Comparison of ENCODE assay signal across 9 cellular contexts in the genomic region with DNA sequence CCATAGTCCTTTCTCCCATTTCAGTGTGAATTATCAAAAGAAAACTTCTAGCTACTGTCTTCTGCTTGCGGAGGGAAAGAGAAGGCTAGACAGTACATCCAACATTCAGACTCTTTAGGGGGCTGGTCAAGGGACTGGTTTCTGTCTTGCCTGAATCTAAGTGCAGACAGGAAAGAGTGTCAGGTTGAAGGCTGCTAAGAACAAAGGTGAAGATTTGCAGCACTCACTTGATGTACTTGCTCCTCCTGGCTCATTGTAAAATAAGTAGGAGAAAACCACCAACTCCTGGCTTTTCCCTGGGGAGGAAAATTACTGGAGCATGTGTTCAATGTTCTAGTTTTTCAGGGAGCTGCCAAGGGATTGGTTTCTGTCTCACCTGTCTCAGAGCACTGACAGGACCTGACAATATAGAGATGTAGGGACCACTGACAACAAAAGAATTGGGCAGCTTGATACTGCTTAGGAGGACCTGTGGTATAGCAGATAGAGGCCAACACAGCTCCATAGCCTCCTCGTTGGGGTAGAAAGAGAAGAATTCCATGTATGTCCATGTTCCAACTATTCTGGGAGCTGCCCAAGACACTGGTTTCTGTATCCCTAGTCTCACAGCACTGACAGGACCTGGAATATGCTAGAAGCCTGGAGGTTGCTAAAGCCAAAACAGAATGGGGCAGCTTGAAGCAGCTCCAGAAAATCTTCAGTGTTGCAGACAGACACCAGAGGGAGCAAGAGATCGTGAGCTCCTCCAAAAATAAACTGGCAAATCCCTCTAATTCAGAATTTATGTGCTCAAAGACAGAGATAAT. TPM values are rescaled to one million over a fixed set of nuclear protein-coding genes. Genes with fewer than 3 reads are reported as not detected.
DNase-seq lines count a peak whose midpoint lies in the region; TF ChIP-seq lines count a peak whose summit lies in the region.
"Had no signal": no experiment of that assay in that cellular context is flagged by ENCODE, and none has a peak within 500 bp of the region (broad histone marks: within the 10 kb centered on the region; RNA-seq: fewer than 3 reads in every experiment).

No MANE protein-coding gene starts in this region.

- intact Hi-C loops in mammary epithelial cell (cut with micrococcal nuclease): loop anchor here (1.0 to 5.0 kb wide), 5 partner anchors 27 to 181 kb away; no protein-coding TSS in a partner anchor

- no peak overlapping the region for H3K9ac ChIP-seq in mammary epithelial cell (ENCODE audit: insufficient read depth, low read length)

- no TSS peak for BruUV-seq in mammary epithelial cell (replicated peaks; lab: Mats Ljungman, UMichigan)

- CTCF ChIA-PET in mammary epithelial cell (lab: Charles Lee; ENCODE audit: low non-redundant PET): interaction anchor here (0.5 to 1.1 kb wide), 7 partner anchors 12 to 231 kb away, joined by 3 to 15 read pairs (median 5); a partner anchor contains a TSS

- H3K27ac ChIP-seq in mammary epithelial cell (ENCODE audit: insufficient read depth, low read depth, low read length): no peak overlapping the region

- WGBS in mammary epithelial cell (ENCODE audit: low coverage, missing lambda C conversion rate): 67% methylated on average over 3 of the region's 3 CpGs

- H2AFZ ChIP-seq in mammary epithelial cell (ENCODE audit: low read depth, low read length): peak overlapping the region; percentile 8

- dilution Hi-C loops in mammary epithelial cell (cut with HindIII; ENCODE audit: low sequenced_read_pairs): no loop called here

- no peaks in the 10 kb centered on the region for H3K36me3 ChIP-seq in mammary epithelial cell (ENCODE audit: insufficient read depth, low read length)

- peak; percentile 9 for DNase-seq in activated CD4-positive, alpha-beta T cell treated with anti-CD3 and anti-CD28 coated beads for 48 hours
- no peak for DNase-seq in activated CD4-positive, alpha-beta T cell treated with anti-CD3 and anti-CD28 coated beads for 4 hours
- DNase-seq in KBM-7: peak; percentile 60
- peak; percentile 28 for DNase-seq in mammary epithelial cell
- peak; percentile 56 to 58 for DNase-seq in lung microvascular endothelial cell (ENCODE audit: low read depth in 2 of 2)
- DNase-seq in activated gamma-delta T cell (lab: John Stamatoyannopoulos, UW): no peak
- no peak for DNase-seq in SK-N-DZ (ENCODE audit: low spot score)
- DNase-seq in NCI-H187 (lab: John Stamatoyannopoulos, UW): no peak

- H3K4me1 ChIP-seq in mammary epithelial cell (ENCODE audit: insufficient read depth, low read length): peaks cover 13% of the 10 kb centered on the region

- in situ Hi-C loops in KBM-7 (cut with MboI; ENCODE audit: low pct_unique_long_range_greater_than_20kb, low sequenced_read_pairs): no loop called here
- in situ Hi-C loops in mammary epithelial cell (cut with MboI; ENCODE audit: low sequenced_read_pairs in 2 of 2): no loop called here

- H3K27me3 ChIP-seq in mammary epithelial cell (ENCODE audit: insufficient read depth, low read length): no peaks in the 10 kb centered on the region

- H3K79me2 ChIP-seq in mammary epithelial cell (ENCODE audit: insufficient read depth, low read length): no peaks in the 10 kb centered on the region

- no peak overlapping the region for H3K4me3 ChIP-seq in mammary epithelial cell (replicated peaks in 1 of 3; ENCODE audit: insufficient read depth in 1 of 3, low read depth in 2 of 3, low read length in 3 of 3)

- TF ChIP-seq CTCF in mammary epithelial cell (conservative IDR thresholded peaks at IDR 0.05 in 1 of 2, IDR thresholded peaks at IDR 0.05 in 1 of 2; ENCODE audit: extremely low read depth in 1 of 2, insufficient read depth in 1 of 2, low read depth in 1 of 2, low read length in 2 of 2): peak; percentile 74 to 85

- no peaks in the 10 kb centered on the region for H3K9me3 ChIP-seq in mammary epithelial cell (replicated peaks; ENCODE audit: insufficient read depth, low read length)

- H3K4me2 ChIP-seq in mammary epithelial cell (ENCODE audit: insufficient read depth, low read depth, low read length): no peak overlapping the region

- no peaks in the 10 kb centered on the region for H4K20me1 ChIP-seq in mammary epithelial cell (ENCODE audit: insufficient read depth, low read length)

RNA-seq across cellular contexts. Expression of a gene that starts 39.7 kb away (rescaled TPM):
- total RNA-seq in mammary epithelial cell (not detected), lung microvascular endothelial cell (not detected in 2 replicates)
- 0.03 TPM for polyA plus RNA-seq in mammary epithelial cell
- polyA minus RNA-seq in mammary epithelial cell: not detected
- not detected in 2 replicates for polyA plus RNA-seq in SK-N-DZ (2014; cell fraction: cytosol; rRNA removed)
- not detected in 2 replicates for polyA plus RNA-seq in SK-N-DZ (2014; cell fraction: nucleus; rRNA removed)
- total RNA-seq: activated naive CD4-positive, alpha-beta T cell treated with anti-CD3 and anti-CD28 coated beads, Interleukin-2, amount 50 U/mL, for 72 hours had no signal

RNA-seq across cellular contexts. Expression of a gene that starts 41.1 kb away (rescaled TPM):
- total RNA-seq in mammary epithelial cell: under 1 TPM in 1 of 2 donors, not detected in 1; 0.35 TPM
- 0.06 TPM for polyA plus RNA-seq in mammary epithelial cell
- polyA minus RNA-seq in mammary epithelial cell: not detected
- not detected in 2 replicates for total RNA-seq in lung microvascular endothelial cell
- polyA plus RNA-seq in SK-N-DZ (2014; cell fraction: cytosol; rRNA removed): not detected in 2 replicates
- polyA plus RNA-seq in SK-N-DZ (2014; cell fraction: nucleus; rRNA removed): not detected in 2 replicates

Comparison
In these comparisons a context has a peak if more than half of its experiments do, and no peak if none do; other contexts are left out.
1. DNase-seq: peak in activated CD4-positive, alpha-beta T cell treated with anti-CD3 and anti-CD28 coated beads for 48 hours (single experiment), KBM-7 (single experiment), mammary epithelial cell (single experiment) and lung microvascular endothelial cell (2 of 2); none in activated CD4-positive, alpha-beta T cell treated with anti-CD3 and anti-CD28 coated beads for 4 hours (0 of 2), activated gamma-delta T cell (single experiment), SK-N-DZ (single experiment) and NCI-H187 (0 of 2).